In the genomic region with DNA sequence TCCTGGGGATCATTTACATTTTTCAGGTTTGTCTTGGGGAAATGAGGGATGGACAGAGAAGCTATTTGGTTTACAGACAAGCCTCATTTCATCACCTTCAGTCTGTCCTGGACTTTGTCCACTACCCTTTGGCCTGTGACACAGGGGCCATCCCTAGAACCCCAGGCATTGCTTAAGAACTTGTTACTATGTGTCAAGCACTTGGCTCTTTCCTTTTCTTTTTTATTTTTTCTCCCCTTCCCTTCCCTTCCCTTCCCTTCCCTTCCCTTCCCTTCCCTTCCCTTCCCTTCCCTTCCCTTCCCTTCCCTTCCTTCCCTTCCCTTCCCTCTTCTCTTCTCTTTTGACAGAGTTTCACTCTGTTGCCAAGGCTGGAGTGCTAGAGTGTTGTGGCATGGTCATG, we compare ENCODE assay signal across 8 cellular contexts.
"Had no signal": no experiment of that assay in that cellular context is flagged by ENCODE, and none has a peak within 500 bp of the region (broad histone marks: within the 10 kb centered on the region; RNA-seq: fewer than 3 reads in every experiment).

No MANE protein-coding gene starts in this region.

- ATAC-seq: GM12878 had no signal

- H3K4me3 ChIP-seq: GM12878 had no signal

- DNase-seq: GDM1, GF-D8 had no signal

- FAIRE-seq: G401.6, GM12878, GM12891, GM12892, GM18507, GM19239 had no signal
